ENCODE assay signal across 10 cellular contexts in the genomic region with DNA sequence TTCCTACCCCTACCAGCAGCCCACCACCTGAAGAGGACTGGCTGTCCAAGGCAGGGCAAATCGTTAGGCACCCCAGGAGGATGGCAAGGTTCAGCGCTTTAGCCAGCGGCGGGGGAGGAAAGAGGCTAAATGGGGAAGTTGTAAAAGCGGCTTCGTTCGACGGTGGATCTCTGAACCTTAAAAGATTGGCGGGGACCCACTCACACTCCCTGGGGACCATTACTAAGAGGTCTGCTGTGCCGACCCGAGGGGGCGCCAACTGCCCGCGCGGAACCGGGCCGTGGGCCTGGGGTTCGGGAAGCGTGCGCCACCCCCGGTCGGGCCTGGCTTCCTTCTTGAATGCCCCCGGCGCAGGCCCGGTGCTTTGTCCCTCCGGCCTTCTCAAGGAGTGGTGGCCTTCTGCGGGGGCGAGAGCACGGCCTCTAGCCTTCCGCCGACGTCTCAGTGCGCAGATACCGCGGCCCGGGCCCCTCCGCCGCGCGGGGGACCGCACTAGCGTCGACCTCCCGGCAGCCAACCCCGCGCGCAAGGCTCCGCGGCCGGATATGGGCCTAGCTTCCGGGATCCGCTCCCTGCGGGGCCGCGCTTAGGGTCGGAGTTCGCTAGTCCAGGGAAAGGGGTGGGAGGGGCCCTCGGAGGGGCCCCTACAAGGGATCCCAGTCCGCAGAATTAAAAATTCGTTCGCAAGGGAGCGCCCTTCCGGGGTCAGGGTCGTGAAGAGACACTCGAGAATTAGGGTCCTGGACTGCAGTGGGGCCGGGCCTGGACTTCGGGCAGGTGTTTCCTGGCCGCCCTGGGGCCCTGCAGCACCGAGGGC. TPM values are rescaled to one million over a fixed set of nuclear protein-coding genes. Genes with fewer than 3 reads are reported as not detected.
DNase-seq lines count a peak whose midpoint lies in the region; ATAC-seq and TF ChIP-seq lines count a peak whose summit lies in the region.
"Had no signal": no experiment of that assay in that cellular context is flagged by ENCODE, and none has a peak within 500 bp of the region (broad histone marks: within the 10 kb centered on the region; RNA-seq: fewer than 3 reads in every experiment).

No MANE protein-coding gene starts in this region.

- no peak overlapping the region for H3K27ac ChIP-seq in CD8-positive, alpha-beta T cell (ENCODE audit: low read depth, low read length)
- H3K27ac ChIP-seq in ascending aorta, result no peak overlapping the region
- H3K27ac ChIP-seq: SK-N-MC had no signal

- no peaks in the 10 kb centered on the region for H3K36me3 ChIP-seq in CD8-positive, alpha-beta T cell (ENCODE audit: insufficient read depth, low read length)
- H3K36me3 ChIP-seq in ascending aorta, result no peaks in the 10 kb centered on the region

- H3K4me3 Mint-ChIP-seq in CD8-positive, alpha-beta T cell, result peak overlapping the region; percentile 64
- peak overlapping the region; percentile 15 to 68 (median 55) for H3K4me3 Mint-ChIP-seq in naive thymus-derived CD8-positive, alpha-beta T cell

- no peaks in the 10 kb centered on the region for H3K9me3 Mint-ChIP-seq in CD8-positive, alpha-beta T cell
- peaks cover 0 to 9% (median 0%) of the 10 kb centered on the region in 9 donors for H3K9me3 Mint-ChIP-seq in naive thymus-derived CD8-positive, alpha-beta T cell

- H3K4me1 ChIP-seq in CD8-positive, alpha-beta T cell (ENCODE audit: insufficient read depth, low read length), result peaks cover 23% of the 10 kb centered on the region
- no peaks in the 10 kb centered on the region for H3K4me1 ChIP-seq in ascending aorta

- no peak for DNase-seq in CD8-positive, alpha-beta T cell
- DNase-seq in ascending aorta (ENCODE audit: low spot score in 2 of 2) (no peak), NCI-H82 (lab: John Stamatoyannopoulos, UW) (no peak), NCI-H187 (lab: John Stamatoyannopoulos, UW) (no peak), amygdala (lab: John Stamatoyannopoulos, UW) (no peak)
- DNase-seq in naive thymus-derived CD8-positive, alpha-beta T cell, result peak in 1 of 10 donors; percentile 21
- DNase-seq: DMS79 had no signal

- H3K4me3 ChIP-seq in CD8-positive, alpha-beta T cell (ENCODE audit: low read depth, low read length), result peak overlapping the region; percentile 35
- H3K4me3 ChIP-seq in ascending aorta, result peak overlapping the region; percentile 22 to 41
- H3K4me3 ChIP-seq: SK-N-MC had no signal

- ATAC-seq in CD8-positive, alpha-beta T cell, result peak; percentile 51
- ATAC-seq in GM21786 (IDR thresholded peaks at IDR 0.05; ENCODE audit: unreplicated experiment) (peak; percentile 65), HG03135 (IDR thresholded peaks at IDR 0.05; ENCODE audit: unreplicated experiment) (no peak)
- ATAC-seq in naive thymus-derived CD8-positive, alpha-beta T cell, result peak; percentile 61 to 80

- H3K27me3 ChIP-seq in CD8-positive, alpha-beta T cell (ENCODE audit: insufficient read depth, low read length), result peaks cover 36% of the 10 kb centered on the region
- peaks cover 14% of the 10 kb centered on the region for H3K27me3 ChIP-seq in ascending aorta

- CTCF ChIA-PET in CD8-positive, alpha-beta T cell (lab: Charles Lee), result interaction anchor here (1.5 kb wide), 1 partner anchor 26 kb away, joined by 3 read pairs; no protein-coding TSS in a partner anchor

- TF ChIP-seq CTCF in CD8-positive, alpha-beta T cell (IDR thresholded peaks at IDR 0.05), result no peak
- TF ChIP-seq CTCF in ascending aorta (IDR thresholded peaks at IDR 0.05), result no peak

- no peak overlapping the region for H3K27ac Mint-ChIP-seq in CD8-positive, alpha-beta T cell
- no peak overlapping the region for H3K27ac Mint-ChIP-seq in naive thymus-derived CD8-positive, alpha-beta T cell

- H3K27me3 Mint-ChIP-seq in CD8-positive, alpha-beta T cell (ENCODE audit: low read depth), result peaks cover 76% of the 10 kb centered on the region
- peaks cover 61 to 83% (median 73%) of the 10 kb centered on the region in 5 donors for H3K27me3 Mint-ChIP-seq in naive thymus-derived CD8-positive, alpha-beta T cell

- intact Hi-C loops in CD8-positive, alpha-beta T cell (cut with DNase I, micrococcal nuclease), result no loop called here
- intact Hi-C loops in ascending aorta (cut with DNase I), result no loop called here

- POLR2A ChIA-PET in CD8-positive, alpha-beta T cell (lab: Charles Lee), result no interaction called here
- POLR2A ChIA-PET in naive thymus-derived CD8-positive, alpha-beta T cell (lab: Charles Lee), result no interaction called here

- no peaks in the 10 kb centered on the region for H3K9me3 ChIP-seq in CD8-positive, alpha-beta T cell (ENCODE audit: low read length)
- no peaks in the 10 kb centered on the region for H3K9me3 ChIP-seq in ascending aorta

- H3K4me1 Mint-ChIP-seq in CD8-positive, alpha-beta T cell (ENCODE audit: low read depth), result peaks cover 18% of the 10 kb centered on the region
- H3K4me1 Mint-ChIP-seq in naive thymus-derived CD8-positive, alpha-beta T cell, result peaks cover 6 to 23% (median 18%) of the 10 kb centered on the region in 4 donors

- H3K36me3 Mint-ChIP-seq in CD8-positive, alpha-beta T cell, result no peaks in the 10 kb centered on the region
- H3K36me3 Mint-ChIP-seq in naive thymus-derived CD8-positive, alpha-beta T cell, result peaks cover 0 to 8% (median 2%) of the 10 kb centered on the region in 3 donors

RNA-seq across cellular contexts. Expression of gene NR2F1-AS1, which starts 10.5 kb away (rescaled TPM):
- total RNA-seq in CD8-positive, alpha-beta T cell, result not detected
- 0.85 TPM for total RNA-seq in ascending aorta
- total RNA-seq in naive thymus-derived CD8-positive, alpha-beta T cell, result not detected
- polyA plus RNA-seq in naive thymus-derived CD8-positive, alpha-beta T cell, result not detected

RNA-seq across cellular contexts. Expression of gene NR2F1, which starts 12.5 kb away (rescaled TPM):
- total RNA-seq in CD8-positive, alpha-beta T cell, result not detected
- total RNA-seq in ascending aorta, result 8.0 TPM
- not detected for total RNA-seq in naive thymus-derived CD8-positive, alpha-beta T cell
- polyA plus RNA-seq in naive thymus-derived CD8-positive, alpha-beta T cell, result not detected
